6 cellular contexts compared by ENCODE assay signal in genomic region chr10:116811691-116812090, GRCh38. TPM values are rescaled to one million over a fixed set of nuclear protein-coding genes. Genes with fewer than 3 reads are reported as not detected.
"Had no signal": no experiment of that assay in that cellular context is flagged by ENCODE, and none has a peak within 500 bp of the region (broad histone marks: within the 10 kb centered on the region; RNA-seq: fewer than 3 reads in every experiment).

No MANE protein-coding gene starts in this region.

- H3K27ac ChIP-seq: HL-60 had no signal

- ATAC-seq: HepG2, K562 had no signal

- DNase-seq: IMR-90 had no signal

- H3K4me3 ChIP-seq: K562 had no signal

RNA-seq across cellular contexts. Expression of gene ENO4, which starts 37.6 kb away (rescaled TPM):
- total RNA-seq: HepG2, HT-29, HT1080, K562 had no signal
- polyA plus RNA-seq: HepG2 had no signal
